8 cellular contexts compared by ENCODE assay signal in genomic region chr7:55065079-55065478, GRCh38. TPM values are rescaled to one million over a fixed set of nuclear protein-coding genes. Genes with fewer than 3 reads are reported as not detected.
A peak's percentile ranks its signal among the peaks of the same experiment; 100 is the strongest.
DNase-seq lines count a peak whose midpoint lies in the region; ATAC-seq and TF ChIP-seq lines count a peak whose summit lies in the region.

No MANE protein-coding gene starts in this region.

- H3K27ac ChIP-seq in HUES48 (ENCODE audit: low read depth, low read length) = peak overlapping the region; percentile 93
- peak overlapping the region in 31 of 59 donors; percentile 1 to 80 (median 45) for H3K27ac ChIP-seq in dorsolateral prefrontal cortex
- H3K27ac ChIP-seq in effector memory CD4-positive, alpha-beta T cell (ENCODE audit: insufficient read depth, low read length, poor library complexity, severe bottlenecking) = no peak overlapping the region

- H3K4me3 ChIP-seq in HUES48 (ENCODE audit: low read depth, low read length) = no peak overlapping the region
- H3K4me3 ChIP-seq in dorsolateral prefrontal cortex = no peak overlapping the region
- H3K4me3 ChIP-seq in effector memory CD4-positive, alpha-beta T cell (ENCODE audit: insufficient read depth, low read depth, low read length, poor library complexity, severe bottlenecking) = no peak overlapping the region

- H3K9me3 ChIP-seq in HUES48 (ENCODE audit: control insufficient read depth, insufficient read depth, low read length) = no peaks in the 10 kb centered on the region
- no peaks in the 10 kb centered on the region for H3K9me3 ChIP-seq in effector memory CD4-positive, alpha-beta T cell (ENCODE audit: control insufficient read depth, low read length)

- DNase-seq in dorsolateral prefrontal cortex (no peak), osteocyte (ENCODE audit: extremely low spot score, unreplicated experiment) (no peak), GDM1 (lab: John Stamatoyannopoulos, UW) (no peak), NCI-H1048 (lab: John Stamatoyannopoulos, UW) (no peak), GM10266 (ENCODE audit: extremely low spot score) (no peak)
- DNase-seq in effector memory CD4-positive, alpha-beta T cell = no peak

- peaks cover 25% of the 10 kb centered on the region for H3K4me1 ChIP-seq in HUES48 (ENCODE audit: control insufficient read depth, insufficient read depth, low read length)
- no peaks in the 10 kb centered on the region for H3K4me1 ChIP-seq in effector memory CD4-positive, alpha-beta T cell (ENCODE audit: control insufficient read depth, insufficient read depth, low read length, poor library complexity, severe bottlenecking)

- no peak for TF ChIP-seq CTCF in dorsolateral prefrontal cortex (IDR thresholded peaks at IDR 0.05 in 54 of 56, conservative IDR thresholded peaks at IDR 0.05 in 2 of 56; ENCODE audit: low read depth in 1 of 56, partially characterized antibody in 56 of 56)
- TF ChIP-seq CTCF in osteocyte (IDR thresholded peaks at IDR 0.05) = no peak
- TF ChIP-seq CTCF in GM10266 (IDR thresholded peaks at IDR 0.05; ENCODE audit: control insufficient read depth, insufficient read depth, low read depth, missing control alignments) = no peak

- H3K27me3 Mint-ChIP-seq in osteocyte (ENCODE audit: unreplicated experiment) = no peaks in the 10 kb centered on the region

- H3K9me3 Mint-ChIP-seq in osteocyte (ENCODE audit: unreplicated experiment) = no peaks in the 10 kb centered on the region

- peaks cover 82% of the 10 kb centered on the region for H3K4me1 Mint-ChIP-seq in osteocyte (ENCODE audit: unreplicated experiment)

- no peaks in the 10 kb centered on the region for H3K36me3 ChIP-seq in HUES48 (ENCODE audit: control insufficient read depth, insufficient read depth, low read length)
- no peaks in the 10 kb centered on the region for H3K36me3 ChIP-seq in effector memory CD4-positive, alpha-beta T cell (ENCODE audit: control insufficient read depth, insufficient read depth, low read length)

- intact Hi-C loops in dorsolateral prefrontal cortex (cut with DNase I) = no loop called here

- peak overlapping the region; percentile 94 for H3K27ac Mint-ChIP-seq in osteocyte (ENCODE audit: unreplicated experiment)

- H3K9ac ChIP-seq in HUES48 (ENCODE audit: low read depth, low read length) = no peak overlapping the region

- H3K36me3 Mint-ChIP-seq in osteocyte (ENCODE audit: unreplicated experiment) = peaks cover 13% of the 10 kb centered on the region

- H3K27me3 ChIP-seq in HUES48 (ENCODE audit: control insufficient read depth, insufficient read depth, low read length) (no peaks in the 10 kb centered on the region), dorsolateral prefrontal cortex (peaks cover 0 to 8% (median 0%) of the 10 kb centered on the region in 45 donors)
- no peaks in the 10 kb centered on the region for H3K27me3 ChIP-seq in effector memory CD4-positive, alpha-beta T cell (replicated peaks; ENCODE audit: control insufficient read depth, insufficient read depth, low read length, poor library complexity, severe bottlenecking)

- peak; percentile 70 for ATAC-seq in GM18909 (IDR thresholded peaks at IDR 0.05; ENCODE audit: poor library complexity, unreplicated experiment)

- no peak overlapping the region for H3K4me3 Mint-ChIP-seq in osteocyte (ENCODE audit: unreplicated experiment)

RNA-seq across cellular contexts. Expression of gene EGFR, which starts 46.3 kb away (rescaled TPM):
- total RNA-seq in dorsolateral prefrontal cortex (100 to 1,000 TPM in 1 of 120 experiments, 10 to 100 TPM in 119; 13.7 to 161 (median 36.0) TPM), osteocyte (56.2 and 56.5 TPM in 2 replicates)
